In the genomic region with DNA sequence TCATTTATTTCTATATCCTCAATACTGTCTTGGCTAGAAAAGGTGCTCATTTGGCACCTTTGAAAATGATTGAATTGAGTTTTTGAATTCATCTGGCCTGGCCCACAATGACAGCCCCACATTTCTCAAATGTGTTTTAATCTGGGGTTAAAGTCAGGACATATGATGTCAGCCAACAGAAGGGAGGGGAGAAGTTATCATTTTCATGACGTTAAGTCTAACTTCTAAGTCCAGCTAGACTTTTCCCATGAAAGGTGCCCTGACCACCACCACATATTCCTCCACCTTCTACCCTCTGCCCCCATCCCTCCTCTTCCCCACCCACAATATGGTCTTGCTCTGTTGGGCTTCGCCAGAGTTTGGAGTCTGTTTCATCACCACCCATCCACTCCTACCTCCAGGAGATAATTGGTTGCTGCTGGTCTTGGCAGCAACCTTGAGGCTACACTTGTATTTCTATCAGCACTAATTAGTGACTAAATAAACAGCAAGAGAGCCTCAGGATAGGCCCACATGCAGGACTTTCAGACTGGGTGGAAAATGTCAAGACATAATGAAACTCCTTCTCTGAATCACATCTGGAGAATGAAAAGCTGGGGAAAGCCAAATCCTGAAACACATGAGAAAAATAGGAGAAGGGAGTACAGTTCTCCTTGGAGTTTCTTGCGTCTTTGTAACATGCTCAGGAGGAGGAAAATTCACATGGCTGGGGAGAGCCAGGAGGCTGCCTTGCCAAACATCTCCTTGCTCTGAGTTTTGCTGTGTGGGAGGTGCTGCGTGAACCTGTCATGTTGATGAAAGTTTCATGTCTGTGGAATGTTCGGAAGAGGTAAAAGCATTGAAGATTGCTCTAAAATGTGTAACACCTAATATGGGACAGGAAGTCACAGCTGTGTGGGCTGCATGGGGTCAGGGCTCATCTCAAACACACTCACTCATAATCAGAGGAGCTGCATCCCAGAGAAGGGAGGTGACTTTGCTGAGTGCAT, we compare ENCODE assay signal across 14 cellular contexts.
DNase-seq lines count a peak whose midpoint lies in the region; ATAC-seq and TF ChIP-seq lines count a peak whose summit lies in the region.
"Had no signal": no experiment of that assay in that cellular context is flagged by ENCODE, and none has a peak within 500 bp of the region (broad histone marks: within the 10 kb centered on the region; RNA-seq: fewer than 3 reads in every experiment).

No MANE protein-coding gene starts in this region.

- no peaks in the 10 kb centered on the region for H3K9me3 ChIP-seq in Peyer's patch
- H3K9me3 ChIP-seq: MG63, neutrophil had no signal

- DNase-seq in AG08396 (ENCODE audit: low spot score) (peak; percentile 49), NCI-H69 (lab: John Stamatoyannopoulos, UW) (peak; percentile 31), fibroblast of the aortic adventitia (ENCODE audit: low read depth) (peak; percentile 95), Peyer's patch (no peak), NCI-H2107 (lab: John Stamatoyannopoulos, UW) (no peak)
- DNase-seq: AML-193, dermis blood vessel endothelial cell, GOT3, MG63 had no signal

- H3K9me3 Mint-ChIP-seq in nephron = peaks cover 25% of the 10 kb centered on the region

- H3K27me3 Mint-ChIP-seq in nephron (ENCODE audit: low read depth) = no peaks in the 10 kb centered on the region

- H3K27ac ChIP-seq in Peyer's patch = no peak overlapping the region
- H3K27ac ChIP-seq: neutrophil had no signal

- peak overlapping the region; percentile 67 to 88 (median 79) for H3K27ac Mint-ChIP-seq in nephron

- H3K36me3 Mint-ChIP-seq in nephron (ENCODE audit: low read depth) = peaks cover 5% of the 10 kb centered on the region

- TF ChIP-seq CTCF in fibroblast of the aortic adventitia (IDR thresholded peaks at IDR 0.05; ENCODE audit: insufficient read depth, low read length) (no peak), nephron (IDR thresholded peaks at IDR 0.05; ENCODE audit: unreplicated experiment in 3 of 3) (no peak), Peyer's patch (IDR thresholded peaks at IDR 0.05) (no peak)

- no peaks in the 10 kb centered on the region for H3K27me3 ChIP-seq in Peyer's patch
- H3K27me3 ChIP-seq: MG63 had no signal

- ATAC-seq in HG02763 (IDR thresholded peaks at IDR 0.05; ENCODE audit: unreplicated experiment) (no peak), HG03521 (IDR thresholded peaks at IDR 0.05; ENCODE audit: unreplicated experiment) (no peak)
- ATAC-seq: activated CD4-positive, CD25-positive, alpha-beta regulatory T cell treated with anti-CD3 and anti-CD28 coated beads, Interleukin-2, amount 50 U/mL, for 24 hours had no signal

- no peak overlapping the region for H3K4me3 Mint-ChIP-seq in nephron

- peaks cover 26% of the 10 kb centered on the region for H3K4me1 Mint-ChIP-seq in nephron

- no peaks in the 10 kb centered on the region for H3K36me3 ChIP-seq in Peyer's patch
- H3K36me3 ChIP-seq: MG63, neutrophil had no signal

- H3K4me3 ChIP-seq in fibroblast of the aortic adventitia (ENCODE audit: low read depth, low read length) (no peak overlapping the region), Peyer's patch (no peak overlapping the region)
- H3K4me3 ChIP-seq: MG63 had no signal

- H3K4me1 ChIP-seq in Peyer's patch = no peaks in the 10 kb centered on the region

- TF ChIP-seq POLR2A in Peyer's patch (IDR thresholded peaks at IDR 0.05) = no peak

Comparison
In these comparisons a context has a peak if more than half of its experiments do, and no peak if none do; other contexts are left out.
1. DNase-seq: peak in AG08396 (single experiment), NCI-H69 (single experiment) and fibroblast of the aortic adventitia (single experiment); none in Peyer's patch (0 of 3) and NCI-H2107 (single experiment).